Comparison of ENCODE assay signal across 18 cellular contexts in the genomic region with DNA sequence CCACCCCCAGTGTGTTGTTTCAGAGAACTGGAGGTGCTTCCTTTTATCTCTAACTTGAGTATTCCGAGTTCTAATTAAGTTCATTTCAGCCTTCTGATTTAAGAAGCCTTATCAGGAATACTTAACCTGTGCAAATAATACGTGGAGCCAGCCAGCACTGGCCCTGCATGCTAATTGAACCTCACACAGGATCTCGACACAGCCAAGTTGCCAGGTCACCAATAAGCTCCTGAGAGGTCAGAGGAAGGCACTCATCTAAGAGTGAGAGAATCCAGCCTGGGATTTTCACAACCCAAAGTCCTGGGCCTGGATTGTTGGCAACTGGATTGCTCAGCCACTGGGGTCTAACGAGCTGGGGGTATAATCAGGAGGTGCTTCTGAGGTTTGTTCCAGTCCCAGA.
DNase-seq lines count a peak whose midpoint lies in the region; FAIRE-seq and TF ChIP-seq lines count a peak whose summit lies in the region.
"Had no signal": no experiment of that assay in that cellular context is flagged by ENCODE, and none has a peak within 500 bp of the region (broad histone marks: within the 10 kb centered on the region; RNA-seq: fewer than 3 reads in every experiment).

No MANE protein-coding gene starts in this region.

- H2AK5ac ChIP-seq in mesendoderm (ENCODE audit: low read length), result no peak overlapping the region

- no peak overlapping the region for H2BK5ac ChIP-seq in mesendoderm (ENCODE audit: low read length)

- POLR2A ChIA-PET in SK-N-SH (lab: Yijun Ruan, JAX) (no interaction called here), Caco-2 (lab: Charles Lee) (interaction anchor here (0.5 kb wide), 1 partner anchor 1590 kb away, joined by 10 read pairs; no protein-coding TSS in a partner anchor)

- H3K9me2 ChIP-seq in hepatocyte (replicated peaks; ENCODE audit: insufficient read depth), result no peaks in the 10 kb centered on the region
- H3K9me2 ChIP-seq in SK-N-SH, result no peaks in the 10 kb centered on the region

- no peaks in the 10 kb centered on the region for H3K4me1 Mint-ChIP-seq in activated T-helper 2 cell treated with anti-CD3 and anti-CD28 coated beads, Interferon-gamma antibody, Interleukin-2, Interleukin-4, amounts not matched to agents 10 μg/mL and 5 μg/mL and 100 μg/mL, durations not matched to agents 14 hours and 24 hours and 36 hours (ENCODE audit: low read depth)
- H3K4me1 Mint-ChIP-seq in Caco-2 (ENCODE audit: low read depth, unreplicated experiment), result no peaks in the 10 kb centered on the region

- H3K79me2 ChIP-seq in hepatocyte (no peaks in the 10 kb centered on the region), mesendoderm (ENCODE audit: control insufficient read depth, insufficient read depth, low read length) (no peaks in the 10 kb centered on the region), SK-N-SH (ENCODE audit: insufficient read depth) (no peaks in the 10 kb centered on the region)

- no peak overlapping the region for H2BK15ac ChIP-seq in mesendoderm (replicated peaks; ENCODE audit: low read depth)

- H3K23ac ChIP-seq in mesendoderm (ENCODE audit: low read length), result no peak overlapping the region

- no peaks in the 10 kb centered on the region for H3K9me3 Mint-ChIP-seq in activated T-helper 2 cell treated with anti-CD3 and anti-CD28 coated beads, Interferon-gamma antibody, Interleukin-2, Interleukin-4, amounts not matched to agents 10 μg/mL and 5 μg/mL and 100 μg/mL, durations not matched to agents 14 hours and 24 hours and 36 hours
- H3K9me3 Mint-ChIP-seq in Caco-2 (ENCODE audit: unreplicated experiment), result no peaks in the 10 kb centered on the region
- H3K9me3 Mint-ChIP-seq: CD8-positive, alpha-beta T cell; H9 had no signal

- no peak overlapping the region for H3K4me3 Mint-ChIP-seq in activated T-helper 2 cell treated with anti-CD3 and anti-CD28 coated beads, Interferon-gamma antibody, Interleukin-2, Interleukin-4, amounts not matched to agents 10 μg/mL and 5 μg/mL and 100 μg/mL, durations not matched to agents 14 hours and 24 hours and 36 hours (ENCODE audit: low read depth)
- no peak overlapping the region for H3K4me3 Mint-ChIP-seq in Caco-2 (ENCODE audit: unreplicated experiment)
- H3K4me3 Mint-ChIP-seq: CD8-positive, alpha-beta T cell; H9 had no signal

- no peak overlapping the region for H4K8ac ChIP-seq in mesendoderm (ENCODE audit: low read depth, low read length)

- H3K4me2 ChIP-seq in hepatocyte (no peak overlapping the region), mesendoderm (ENCODE audit: low read length) (no peak overlapping the region), SK-N-SH (no peak overlapping the region)
- H3K4me2 ChIP-seq: BLaER1 had no signal

- no peaks in the 10 kb centered on the region for H4K20me1 ChIP-seq in hepatocyte (ENCODE audit: insufficient read depth, poor library complexity, severe bottlenecking)
- no peaks in the 10 kb centered on the region for H4K20me1 ChIP-seq in SK-N-SH (ENCODE audit: insufficient read depth)
- H4K20me1 ChIP-seq: BLaER1 had no signal

- H3K79me1 ChIP-seq in mesendoderm (ENCODE audit: low read length), result no peaks in the 10 kb centered on the region

- no peak for DNase-seq in hepatocyte (ENCODE audit: low spot score)
- peak; percentile 34 for DNase-seq in mesendoderm
- DNase-seq in small intestine, result peak; percentile 37
- DNase-seq in activated T-helper 2 cell treated with anti-CD3 and anti-CD28 coated beads, Interferon-gamma antibody, Interleukin-2, Interleukin-4, amounts not matched to agents 10 μg/mL and 5 μg/mL and 100 μg/mL, durations not matched to agents 14 hours and 24 hours and 36 hours (ENCODE audit: low spot score), result no peak
- no peak for DNase-seq in SK-N-SH
- DNase-seq in HuH-7.5 (ENCODE audit: low spot score), result no peak
- no peak for DNase-seq in Caco-2
- DNase-seq: 8988T; CD8-positive, alpha-beta T cell; DMS 273 treated with DMSO at 0.1 percent for 48 hours; DMS53; DND-41; EL; H9 had no signal

- no peak overlapping the region for H3K27ac Mint-ChIP-seq in activated T-helper 2 cell treated with anti-CD3 and anti-CD28 coated beads, Interferon-gamma antibody, Interleukin-2, Interleukin-4, amounts not matched to agents 10 μg/mL and 5 μg/mL and 100 μg/mL, durations not matched to agents 14 hours and 24 hours and 36 hours
- no peak overlapping the region for H3K27ac Mint-ChIP-seq in Caco-2 (ENCODE audit: unreplicated experiment)
- H3K27ac Mint-ChIP-seq: CD8-positive, alpha-beta T cell; H9 had no signal

- 35% methylated on average over 4 of the region's 4 CpGs for WGBS in hepatocyte (ENCODE audit: low lambda C conversion rate, missing lambda C conversion rate)
- WGBS in mesendoderm (ENCODE audit: extremely low coverage, insufficient coverage, low lambda C conversion rate), result no CpG with 5 or more reads among the region's 4 CpGs
- WGBS in small intestine, 3 donors, result 9 to 46% (median 15%) methylated on average over 4 of the region's 4 CpGs
- 30% methylated on average over 4 of the region's 4 CpGs for WGBS in SK-N-SH (ENCODE audit: low lambda C conversion rate)

- H3K4ac ChIP-seq in mesendoderm (ENCODE audit: low read depth, low read length), result no peak overlapping the region

- peaks cover 20% of the 10 kb centered on the region for H3K27me3 Mint-ChIP-seq in activated T-helper 2 cell treated with anti-CD3 and anti-CD28 coated beads, Interferon-gamma antibody, Interleukin-2, Interleukin-4, amounts not matched to agents 10 μg/mL and 5 μg/mL and 100 μg/mL, durations not matched to agents 14 hours and 24 hours and 36 hours (ENCODE audit: low read depth)
- H3K27me3 Mint-ChIP-seq in Caco-2 (ENCODE audit: insufficient read depth, unreplicated experiment), result peaks cover 9% of the 10 kb centered on the region

- no peaks in the 10 kb centered on the region for H3K9me3 ChIP-seq in hepatocyte (ENCODE audit: low read depth)
- no peaks in the 10 kb centered on the region for H3K9me3 ChIP-seq in small intestine (ENCODE audit: control insufficient read depth, low read depth)
- H3K9me3 ChIP-seq in SK-N-SH, result no peaks in the 10 kb centered on the region
- H3K9me3 ChIP-seq in Caco-2, result no peaks in the 10 kb centered on the region
- H3K9me3 ChIP-seq: BLaER1 had no signal

- H3K18ac ChIP-seq in mesendoderm (ENCODE audit: low read length), result no peak overlapping the region

- TF ChIP-seq RAD21 in SK-N-SH (IDR thresholded peaks at IDR 0.05; ENCODE audit: low read length), result no peak

- no peak for TF ChIP-seq EP300 in SK-N-SH (IDR thresholded peaks at IDR 0.05; ENCODE audit: borderline replicate concordance in 1 of 2, low read depth in 1 of 2, low read length in 1 of 2)

- peaks cover 14% of the 10 kb centered on the region for H3K4me1 ChIP-seq in hepatocyte (ENCODE audit: insufficient read depth)
- no peaks in the 10 kb centered on the region for H3K4me1 ChIP-seq in mesendoderm (ENCODE audit: control insufficient read depth, low read depth, low read length)
- no peaks in the 10 kb centered on the region for H3K4me1 ChIP-seq in small intestine (ENCODE audit: control insufficient read depth in 2 of 2, insufficient read depth in 1 of 2, low read depth in 1 of 2, low read length in 1 of 2)
- H3K4me1 ChIP-seq in SK-N-SH (ENCODE audit: control insufficient read depth in 1 of 2, insufficient read depth in 2 of 2, low read depth in 1 of 2, low read length in 1 of 2), result peaks cover 0 to 25% of the 10 kb centered on the region in 2 experiments; a peak in 2 of 4 replicates
- H3K4me1 ChIP-seq in Caco-2, result peaks cover 5% of the 10 kb centered on the region; the same call in 1 of the 2 replicates
- H3K4me1 ChIP-seq: BLaER1 had no signal

- CTCF ChIA-PET in SK-N-SH (lab: Yijun Ruan, JAX), result interaction anchor here (1.5 kb wide), 1 partner anchor 157 kb away, joined by 4 read pairs; the partner anchor contains the start of gene LRFN2
- CTCF ChIA-PET in Caco-2 (lab: Charles Lee), result no interaction called here

- no peak overlapping the region for H3K4me3 ChIP-seq in hepatocyte
- no peak overlapping the region for H3K4me3 ChIP-seq in mesendoderm (ENCODE audit: low read length)
- no peak overlapping the region for H3K4me3 ChIP-seq in small intestine (ENCODE audit: low read depth in 1 of 2, low read length in 2 of 2)
- no peak overlapping the region for H3K4me3 ChIP-seq in SK-N-SH (ENCODE audit: low read depth in 2 of 2, low read length in 1 of 2)
- H3K4me3 ChIP-seq in Caco-2 (ENCODE audit: low read depth, low read length), result no peak overlapping the region
- H3K4me3 ChIP-seq: BLaER1, GM12878 had no signal

- no peak overlapping the region for H4K5ac ChIP-seq in mesendoderm (ENCODE audit: low read length)

- H3K27ac ChIP-seq in C4-2B, result peak overlapping the region; percentile 8; the same call in 1 of the 2 replicates
- H3K27ac ChIP-seq in hepatocyte, result peak overlapping the region; percentile 35
- H3K27ac ChIP-seq in mesendoderm (ENCODE audit: low read depth, low read length), result no peak overlapping the region
- no peak overlapping the region for H3K27ac ChIP-seq in small intestine (ENCODE audit: low read depth in 1 of 2, low read length in 1 of 2)
- H3K27ac ChIP-seq in SK-N-SH (ENCODE audit: low read depth in 2 of 2, low read length in 1 of 2), result no peak overlapping the region
- H3K27ac ChIP-seq: BLaER1 had no signal

- H3K36me3 ChIP-seq in hepatocyte (replicated peaks; ENCODE audit: insufficient read depth, low read depth), result no peaks in the 10 kb centered on the region
- no peaks in the 10 kb centered on the region for H3K36me3 ChIP-seq in mesendoderm (ENCODE audit: control insufficient read depth, insufficient read depth, low read length)
- no peaks in the 10 kb centered on the region for H3K36me3 ChIP-seq in small intestine (ENCODE audit: control insufficient read depth in 2 of 2, insufficient read depth in 2 of 2, low read length in 2 of 2)
- no peaks in the 10 kb centered on the region for H3K36me3 ChIP-seq in SK-N-SH (replicated peaks in 1 of 2; ENCODE audit: control insufficient read depth in 1 of 2, insufficient read depth in 2 of 2, low read length in 1 of 2)
- no peaks in the 10 kb centered on the region for H3K36me3 ChIP-seq in Caco-2 (ENCODE audit: control insufficient read depth, insufficient read depth, low read length)
- H3K36me3 ChIP-seq: BLaER1 had no signal

- no peak for FAIRE-seq in small intestine (lab: Jason Lieb, UNC)
- FAIRE-seq: GM12878, H1 had no signal

- H3K27me3 ChIP-seq in hepatocyte (no peaks in the 10 kb centered on the region), mesendoderm (ENCODE audit: insufficient read depth, low read length, poor library complexity) (no peaks in the 10 kb centered on the region), small intestine (ENCODE audit: control insufficient read depth in 2 of 2, insufficient read depth in 2 of 2, low read length in 2 of 2) (no peaks in the 10 kb centered on the region), SK-N-SH (ENCODE audit: insufficient read depth) (no peaks in the 10 kb centered on the region), Caco-2 (replicated peaks; ENCODE audit: control insufficient read depth, insufficient read depth, low read length) (no peaks in the 10 kb centered on the region)
- H3K27me3 ChIP-seq: BLaER1 had no signal

- BruUV-seq in Caco-2 (replicated peaks; lab: Mats Ljungman, UMichigan), result no TSS peak

- TF ChIP-seq CTCF in C4-2B (conservative IDR thresholded peaks at IDR 0.05) (no peak), hepatocyte (IDR thresholded peaks at IDR 0.05; ENCODE audit: poor library complexity) (no peak), SK-N-SH (IDR thresholded peaks at IDR 0.05) (no peak), Caco-2 (IDR thresholded peaks at IDR 0.05; ENCODE audit: insufficient read depth in 1 of 2, low read depth in 1 of 2, low read length in 1 of 2, severe bottlenecking in 1 of 2, unreplicated experiment in 1 of 2) (no peak)

- no peak overlapping the region for H3K56ac ChIP-seq in mesendoderm (ENCODE audit: low read length)

- no peak overlapping the region for H2AFZ ChIP-seq in hepatocyte
- no peak overlapping the region for H2AFZ ChIP-seq in SK-N-SH (ENCODE audit: low read depth)

- H3F3A ChIP-seq in SK-N-SH (replicated peaks; ENCODE audit: insufficient read depth), result no peaks in the 10 kb centered on the region

- no peak overlapping the region for H2BK120ac ChIP-seq in mesendoderm (ENCODE audit: low read depth, low read length)

- intact Hi-C loops in activated T-helper 2 cell treated with anti-CD3 and anti-CD28 coated beads, Interferon-gamma antibody, Interleukin-2, Interleukin-4, amounts not matched to agents 10 μg/mL and 5 μg/mL and 100 μg/mL, durations not matched to agents 14 hours and 24 hours and 36 hours (cut with micrococcal nuclease), result no loop called here
- intact Hi-C loops in Caco-2 (cut with micrococcal nuclease; ENCODE audit: unreplicated experiment), result no loop called here

- no peaks in the 10 kb centered on the region for H3K36me3 Mint-ChIP-seq in activated T-helper 2 cell treated with anti-CD3 and anti-CD28 coated beads, Interferon-gamma antibody, Interleukin-2, Interleukin-4, amounts not matched to agents 10 μg/mL and 5 μg/mL and 100 μg/mL, durations not matched to agents 14 hours and 24 hours and 36 hours (ENCODE audit: low read depth)
- H3K36me3 Mint-ChIP-seq in Caco-2 (ENCODE audit: insufficient read depth, unreplicated experiment), result no peaks in the 10 kb centered on the region
- H3K36me3 Mint-ChIP-seq: CD8-positive, alpha-beta T cell had no signal

- no peak overlapping the region for H3K9ac ChIP-seq in mesendoderm (ENCODE audit: low read length)
- no peak overlapping the region for H3K9ac ChIP-seq in SK-N-SH
- H3K9ac ChIP-seq: BLaER1 had no signal

Comparison
In these comparisons a context has a peak if more than half of its experiments do, and no peak if none do; other contexts are left out.
1. H3K27ac ChIP-seq: peak in C4-2B (single experiment) and hepatocyte (single experiment); none in mesendoderm (single experiment), small intestine (0 of 2) and SK-N-SH (0 of 2).
2. DNase-seq: peak in mesendoderm (single experiment) and small intestine (single experiment); none in hepatocyte (single experiment), activated T-helper 2 cell treated with anti-CD3 and anti-CD28 coated beads, Interferon-gamma antibody, Interleukin-2, Interleukin-4, amounts not matched to agents 10 μg/mL and 5 μg/mL and 100 μg/mL, durations not matched to agents 14 hours and 24 hours and 36 hours (single experiment), SK-N-SH (single experiment), HuH-7.5 (single experiment) and Caco-2 (0 of 2).